ENCODE assay signal across 24 cellular contexts in genomic region chr17:82898976-82899514, GRCh38. TPM values are rescaled to one million over a fixed set of nuclear protein-coding genes. Genes with fewer than 3 reads are reported as not detected.
"Had no signal": no experiment of that assay in that cellular context is flagged by ENCODE, and none has a peak within 500 bp of the region (broad histone marks: within the 10 kb centered on the region; RNA-seq: fewer than 3 reads in every experiment).

No MANE protein-coding gene starts in this region.

- DNase-seq: activated CD4-positive, alpha-beta T cell treated with anti-CD3 and anti-CD28 coated beads, Interleukin-2, amount 10 ng/mL, durations not matched to agents 7 days and 5 days; activated naive CD4-positive, alpha-beta T cell treated with anti-CD3 and anti-CD28 coated beads, Interleukin-2, amount 50 U/mL, for 16 hours; activated T-cell treated with anti-CD3 and anti-CD28 coated beads for 4 hours; adrenal gland; body of pancreas; cerebellar nuclear complex; dermis blood vessel endothelial cell; foreskin fibroblast; glutamatergic neuron; immature natural killer cell; spleen; stimulated activated CD4-positive, alpha-beta T cell treated with anti-CD3 and anti-CD28 coated beads, Interleukin-1b, Interleukin-23, amount 100 ng/mL, for 48 hours; stimulated activated naive B cell treated with anti-CD40 and anti-IgM and Interleukin-4, amounts not matched to agents 10 μg/mL and 1 μg/mL and 100 μg/mL, for 72 hours; transverse colon had no signal

- H3K27me3 Mint-ChIP-seq: activated CD4-positive, alpha-beta T cell treated with anti-CD3 and anti-CD28 coated beads, Interleukin-2, amount 10 ng/mL, durations not matched to agents 7 days and 5 days; memory B cell; natural killer cell treated with Interleukin-12 subunit alpha and Interleukin-12 subunit beta and Interleukin-15 and Interleukin-18, amount 100 ng/mL, for 72 hours; stimulated activated naive B cell treated with anti-CD40 and anti-IgM and Interleukin-4, amounts not matched to agents 10 μg/mL and 1 μg/mL and 100 μg/mL, for 72 hours had no signal

- H3K4me3 Mint-ChIP-seq: activated CD4-positive, alpha-beta T cell treated with anti-CD3 and anti-CD28 coated beads, Interleukin-2, amount 10 ng/mL, durations not matched to agents 7 days and 5 days; immature natural killer cell; memory B cell; natural killer cell treated with Interleukin-12 subunit alpha and Interleukin-12 subunit beta and Interleukin-15 and Interleukin-18, amount 100 ng/mL, for 72 hours; stimulated activated naive B cell treated with anti-CD40 and anti-IgM and Interleukin-4, amounts not matched to agents 10 μg/mL and 1 μg/mL and 100 μg/mL, for 72 hours had no signal

- H3K27ac Mint-ChIP-seq: activated CD4-positive, alpha-beta T cell treated with anti-CD3 and anti-CD28 coated beads, Interleukin-2, amount 10 ng/mL, durations not matched to agents 7 days and 5 days; activated T-helper 2 cell treated with anti-CD3 and anti-CD28 coated beads, Interferon-gamma antibody, Interleukin-2, Interleukin-4, amounts not matched to agents 10 μg/mL and 5 μg/mL and 100 μg/mL, durations not matched to agents 14 hours and 24 hours and 36 hours; memory B cell; natural killer cell treated with Interleukin-12 subunit alpha and Interleukin-12 subunit beta and Interleukin-15 and Interleukin-18, amount 100 ng/mL, for 72 hours; stimulated activated naive B cell treated with anti-CD40 and anti-IgM and Interleukin-4, amounts not matched to agents 10 μg/mL and 1 μg/mL and 100 μg/mL, for 72 hours had no signal

- H3K9me3 Mint-ChIP-seq: activated CD4-positive, alpha-beta T cell treated with anti-CD3 and anti-CD28 coated beads, Interleukin-2, amount 10 ng/mL, durations not matched to agents 7 days and 5 days; activated T-helper 2 cell treated with anti-CD3 and anti-CD28 coated beads, Interferon-gamma antibody, Interleukin-2, Interleukin-4, amounts not matched to agents 10 μg/mL and 5 μg/mL and 100 μg/mL, durations not matched to agents 14 hours and 24 hours and 36 hours; immature natural killer cell; memory B cell; natural killer cell treated with Interleukin-12 subunit alpha and Interleukin-12 subunit beta and Interleukin-15 and Interleukin-18, amount 100 ng/mL, for 72 hours; stimulated activated naive B cell treated with anti-CD40 and anti-IgM and Interleukin-4, amounts not matched to agents 10 μg/mL and 1 μg/mL and 100 μg/mL, for 72 hours had no signal

- H3K27me3 ChIP-seq: adrenal gland, body of pancreas, right lobe of liver, spleen, transverse colon had no signal

- ATAC-seq: body of pancreas; esophagus mucosa; stimulated activated naive B cell treated with anti-CD40 and anti-IgM and Interleukin-4, amounts not matched to agents 10 μg/mL and 1 μg/mL and 100 μg/mL, for 72 hours had no signal

- H3K36me3 ChIP-seq: adrenal gland, prostate gland, transverse colon had no signal

- H3K27ac ChIP-seq: adrenal gland, body of pancreas, prostate gland, right lobe of liver, spleen, transverse colon had no signal

- H3K4me3 ChIP-seq: adrenal gland, body of pancreas, prostate gland, right lobe of liver, spleen, transverse colon had no signal

- H3K9me3 ChIP-seq: adrenal gland, body of pancreas, prostate gland, right lobe of liver, spleen, transverse colon had no signal

- H3K4me1 ChIP-seq: adrenal gland, prostate gland, right lobe of liver had no signal

RNA-seq across cellular contexts. Expression of gene ZNF750, which starts 59.2 kb away (rescaled TPM):
- total RNA-seq: activated CD4-positive, alpha-beta T cell treated with anti-CD3 and anti-CD28 coated beads, Interleukin-2, amount 10 ng/mL, durations not matched to agents 7 days and 5 days; activated CD8-positive, alpha-beta memory T cell treated with anti-CD3 and anti-CD28 coated beads for 36 hours; activated T-helper 2 cell treated with anti-CD3 and anti-CD28 coated beads, Interferon-gamma antibody, Interleukin-2, Interleukin-4, amounts not matched to agents 10 μg/mL and 5 μg/mL and 100 μg/mL, durations not matched to agents 14 hours and 24 hours and 36 hours; body of pancreas; dermis blood vessel endothelial cell; natural killer cell treated with Interleukin-12 subunit alpha and Interleukin-12 subunit beta and Interleukin-15 and Interleukin-18, amount 100 ng/mL, for 72 hours; omental fat pad; right lobe of liver; subcutaneous adipose tissue; T-helper 1 cell treated with Interleukin-12 subunit alpha and Interleukin-12 subunit beta and Interleukin-4 antibody, amounts not matched to agents 30 ng/mL and 1 ng/mL, for 36 hours; transverse colon had no signal
